Comparison of ENCODE assay signal across 23 cellular contexts in genomic region chr7:28625446-28625845, GRCh38.
"Had no signal": no experiment of that assay in that cellular context is flagged by ENCODE, and none has a peak within 500 bp of the region (broad histone marks: within the 10 kb centered on the region; RNA-seq: fewer than 3 reads in every experiment).

No MANE protein-coding gene starts in this region.

- H3K36me3 ChIP-seq: neural progenitor cell, right atrium auricular region, sigmoid colon, tibial nerve, upper lobe of right lung had no signal

- H3K4me1 ChIP-seq: neural progenitor cell, testis had no signal

- DNase-seq: cortex of kidney; effector memory CD4-positive, alpha-beta T cell; foreskin keratinocyte; head of caudate nucleus; hippocampal formation; mammary epithelial cell; natural killer cell; occipital lobe; sigmoid colon; stimulated activated CD4-positive, alpha-beta T cell treated with anti-CD3 and anti-CD28 coated beads, Interleukin-4, amount 100 ng/mL, for 1 hour; stimulated activated CD8-positive, alpha-beta memory T cell treated with anti-CD3 and anti-CD28 coated beads, Interleukin-4, amount 100 ng/mL, for 48 hours; stimulated activated naive CD8-positive, alpha-beta T cell treated with anti-CD3 and anti-CD28 coated beads, Interleukin-15, Interleukin-2, amounts not matched to agents 100 U/mL and 50 U/mL, for 24 hours; testis; upper lobe of right lung had no signal

- H3K4me3 ChIP-seq: neural progenitor cell, right atrium auricular region, sigmoid colon, smooth muscle cell, testis, tibial nerve, upper lobe of right lung had no signal

- H3K9me3 Mint-ChIP-seq: central memory CD8-positive, alpha-beta T cell; natural killer cell; neural progenitor cell; stimulated activated effector memory CD8-positive, alpha-beta T cell treated with anti-CD3 and anti-CD28 coated beads, Interleukin-12 subunit alpha, Interleukin-12 subunit beta, amount 100 ng/mL, for 72 hours had no signal

- H3K36me3 Mint-ChIP-seq: natural killer cell; neural progenitor cell; stimulated activated effector memory CD8-positive, alpha-beta T cell treated with anti-CD3 and anti-CD28 coated beads, Interleukin-12 subunit alpha, Interleukin-12 subunit beta, amount 100 ng/mL, for 72 hours had no signal

- H3K27me3 ChIP-seq: neural progenitor cell, right atrium auricular region, sigmoid colon, testis, tibial nerve, upper lobe of right lung had no signal

- ATAC-seq: esophagus mucosa; foreskin keratinocyte; left lobe of liver; natural killer cell; stimulated activated effector memory CD8-positive, alpha-beta T cell treated with anti-CD3 and anti-CD28 coated beads, Interleukin-12 subunit alpha, Interleukin-12 subunit beta, amount 100 ng/mL, for 72 hours; stimulated activated naive CD8-positive, alpha-beta T cell treated with anti-CD3 and anti-CD28 coated beads, Interleukin-15, Interleukin-2, amounts not matched to agents 100 U/mL and 50 U/mL, for 24 hours; upper lobe of right lung had no signal

- H3K27ac ChIP-seq: foreskin keratinocyte, neural progenitor cell, parathyroid adenoma, testis, upper lobe of right lung had no signal

- H3K4me1 Mint-ChIP-seq: central memory CD8-positive, alpha-beta T cell; natural killer cell; stimulated activated effector memory CD8-positive, alpha-beta T cell treated with anti-CD3 and anti-CD28 coated beads, Interleukin-12 subunit alpha, Interleukin-12 subunit beta, amount 100 ng/mL, for 72 hours had no signal

- H3K9me3 ChIP-seq: right atrium auricular region, sigmoid colon, testis, tibial nerve, upper lobe of right lung had no signal

- H3K27ac Mint-ChIP-seq: natural killer cell; neural progenitor cell; stimulated activated effector memory CD8-positive, alpha-beta T cell treated with anti-CD3 and anti-CD28 coated beads, Interleukin-12 subunit alpha, Interleukin-12 subunit beta, amount 100 ng/mL, for 72 hours had no signal

- H3K9ac ChIP-seq: neural progenitor cell, parathyroid adenoma had no signal

- H3K4me2 ChIP-seq: neural progenitor cell, smooth muscle cell had no signal

- H3K4me3 Mint-ChIP-seq: central memory CD8-positive, alpha-beta T cell; natural killer cell; neural progenitor cell; stimulated activated effector memory CD8-positive, alpha-beta T cell treated with anti-CD3 and anti-CD28 coated beads, Interleukin-12 subunit alpha, Interleukin-12 subunit beta, amount 100 ng/mL, for 72 hours had no signal

- H2AFZ ChIP-seq: neural progenitor cell, parathyroid adenoma had no signal

- H3K79me2 ChIP-seq: parathyroid adenoma had no signal
